29 cellular contexts compared by ENCODE assay signal in genomic region chr12:22691319-22691718, GRCh38.
"Had no signal": no experiment of that assay in that cellular context is flagged by ENCODE, and none has a peak within 500 bp of the region (broad histone marks: within the 10 kb centered on the region; RNA-seq: fewer than 3 reads in every experiment).

No MANE protein-coding gene starts in this region.

- H3K4me3 ChIP-seq: breast epithelium, gastrocnemius medialis, neural progenitor cell, sigmoid colon, smooth muscle cell, thoracic aorta, upper lobe of left lung had no signal

- H3K9me3 Mint-ChIP-seq: central memory CD8-positive, alpha-beta T cell had no signal

- H2AFZ ChIP-seq: neural progenitor cell had no signal

- H3K27me3 Mint-ChIP-seq: activated B cell treated with CpG ODN at 0.5 μM for 24 hours; activated CD4-positive, alpha-beta T cell treated with anti-CD3 and anti-CD28 coated beads for 36 hours; activated naive CD8-positive, alpha-beta T cell; central memory CD8-positive, alpha-beta T cell had no signal

- H3K4me1 Mint-ChIP-seq: neural progenitor cell had no signal

- H3K4me2 ChIP-seq: neural progenitor cell, smooth muscle cell had no signal

- DNase-seq: activated B cell treated with CpG ODN at 0.5 μM for 24 hours; activated CD4-positive, alpha-beta T cell treated with anti-CD3 and anti-CD28 coated beads for 36 hours; activated CD4-positive, alpha-beta T cell treated with anti-CD3 and anti-CD28 coated beads, Interleukin-2, amount 50 U/mL, for 4 hours; activated CD8-positive, alpha-beta memory T cell treated with anti-CD3 and anti-CD28 coated beads for 24 hours; activated CD8-positive, alpha-beta memory T cell treated with anti-CD3 and anti-CD28 coated beads, Interleukin-2, amount 50 U/mL, for 48 hours; activated naive CD4-positive, alpha-beta T cell; activated T-cell treated with anti-CD3 and anti-CD28 coated beads, Interleukin-2, amount 50 U/mL, for 4 hours; effector memory CD4-positive, alpha-beta T cell; gastrocnemius medialis; hypothalamus; mesenchymal stem cell; sigmoid colon; stimulated activated CD4-positive, alpha-beta T cell treated with anti-CD3 and anti-CD28 coated beads, Interleukin-15, amount 100 ng/mL, for 24 hours; stimulated activated CD4-positive, alpha-beta T cell treated with anti-CD3 and anti-CD28 coated beads, Interleukin-2, amount 100 ng/mL, for 48 hours; stimulated activated CD8-positive, alpha-beta memory T cell treated with anti-CD3 and anti-CD28 coated beads, Interleukin-4, amount 100 ng/mL, for 48 hours; stimulated activated naive CD4-positive, alpha-beta T cell; T-helper 1 cell; upper lobe of left lung had no signal

- H3K36me3 ChIP-seq: breast epithelium, gastrocnemius medialis, sigmoid colon, thoracic aorta, upper lobe of left lung had no signal

- ATAC-seq: activated CD4-positive, alpha-beta T cell treated with anti-CD3 and anti-CD28 coated beads for 36 hours; activated T-cell treated with anti-CD3 and anti-CD28 coated beads, Interleukin-2, amount 50 U/mL, for 4 hours; esophagus mucosa; gastrocnemius medialis had no signal

- H3K27ac ChIP-seq: breast epithelium, gastrocnemius medialis, neural progenitor cell, sigmoid colon, thoracic aorta, upper lobe of left lung had no signal

- H3K4me1 ChIP-seq: breast epithelium, gastrocnemius medialis, neural progenitor cell, sigmoid colon had no signal

- H3K27ac Mint-ChIP-seq: activated B cell treated with CpG ODN at 0.5 μM for 24 hours; activated CD4-positive, alpha-beta T cell treated with anti-CD3 and anti-CD28 coated beads for 36 hours; activated naive CD8-positive, alpha-beta T cell; activated T-helper 2 cell treated with anti-CD3 and anti-CD28 coated beads, Interferon-gamma antibody, Interleukin-2, Interleukin-4, amounts not matched to agents 10 μg/mL and 5 μg/mL and 100 μg/mL, durations not matched to agents 14 hours and 24 hours and 36 hours; neural progenitor cell had no signal

- H3K4me3 Mint-ChIP-seq: activated B cell treated with CpG ODN at 0.5 μM for 24 hours; activated CD4-positive, alpha-beta T cell treated with anti-CD3 and anti-CD28 coated beads for 36 hours; activated naive CD8-positive, alpha-beta T cell; activated T-cell treated with anti-CD3 and anti-CD28 coated beads, Interleukin-2, amount 50 U/mL, for 4 hours; central memory CD8-positive, alpha-beta T cell; neural progenitor cell had no signal

- FAIRE-seq: astrocyte, colon, islet of Langerhans had no signal

- H3K27me3 ChIP-seq: breast epithelium, gastrocnemius medialis, neural progenitor cell, sigmoid colon, upper lobe of left lung had no signal

- H3K9ac ChIP-seq: neural progenitor cell had no signal

- H3K9me3 ChIP-seq: gastrocnemius medialis, thoracic aorta had no signal
